1 cellular context compared by ENCODE assay signal in the genomic region with DNA sequence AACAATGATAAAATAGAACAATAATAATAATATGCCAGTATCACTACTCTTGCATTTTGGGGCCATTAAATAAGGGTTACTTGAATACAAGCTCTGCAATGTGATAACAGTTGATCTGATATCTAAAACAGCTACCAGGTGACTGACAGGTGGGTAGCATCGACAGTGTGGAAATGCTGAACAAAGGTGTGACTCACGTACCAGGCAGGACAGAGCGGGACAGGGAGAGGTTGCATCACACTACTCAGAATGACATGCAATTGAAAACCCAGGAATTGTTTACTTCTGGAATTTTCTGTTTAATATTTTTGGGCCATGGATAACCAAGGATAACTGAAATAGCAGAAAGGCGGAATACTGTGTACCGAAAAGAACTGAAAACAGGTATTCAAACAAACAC.
TF ChIP-seq lines count a peak whose summit lies in the region.

No MANE protein-coding gene starts in this region.

TF ChIP-seq in HCT116, 20 proteins besides CTCF, POLR2A, EP300 and RAD21 (continued from another document):
- TF ChIP-seq, protein P1, sequence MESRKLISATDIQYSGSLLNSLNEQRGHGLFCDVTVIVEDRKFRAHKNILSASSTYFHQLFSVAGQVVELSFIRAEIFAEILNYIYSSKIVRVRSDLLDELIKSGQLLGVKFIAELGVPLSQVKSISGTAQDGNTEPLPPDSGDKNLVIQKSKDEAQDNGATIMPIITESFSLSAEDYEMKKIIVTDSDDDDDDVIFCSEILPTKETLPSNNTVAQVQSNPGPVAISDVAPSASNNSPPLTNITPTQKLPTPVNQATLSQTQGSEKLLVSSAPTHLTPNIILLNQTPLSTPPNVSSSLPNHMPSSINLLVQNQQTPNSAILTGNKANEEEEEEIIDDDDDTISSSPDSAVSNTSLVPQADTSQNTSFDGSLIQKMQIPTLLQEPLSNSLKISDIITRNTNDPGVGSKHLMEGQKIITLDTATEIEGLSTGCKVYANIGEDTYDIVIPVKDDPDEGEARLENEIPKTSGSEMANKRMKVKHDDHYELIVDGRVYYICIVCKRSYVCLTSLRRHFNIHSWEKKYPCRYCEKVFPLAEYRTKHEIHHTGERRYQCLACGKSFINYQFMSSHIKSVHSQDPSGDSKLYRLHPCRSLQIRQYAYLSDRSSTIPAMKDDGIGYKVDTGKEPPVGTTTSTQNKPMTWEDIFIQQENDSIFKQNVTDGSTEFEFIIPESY (IDR thresholded peaks at IDR 0.05; ENCODE audit: extremely low read depth, insufficient replicate concordance, low read length): no peak
- peak; percentile 59 for TF ChIP-seq FOSL1 (IDR thresholded peaks at IDR 0.05; ENCODE audit: low read depth)
